23 cellular contexts compared by ENCODE assay signal in the genomic region with DNA sequence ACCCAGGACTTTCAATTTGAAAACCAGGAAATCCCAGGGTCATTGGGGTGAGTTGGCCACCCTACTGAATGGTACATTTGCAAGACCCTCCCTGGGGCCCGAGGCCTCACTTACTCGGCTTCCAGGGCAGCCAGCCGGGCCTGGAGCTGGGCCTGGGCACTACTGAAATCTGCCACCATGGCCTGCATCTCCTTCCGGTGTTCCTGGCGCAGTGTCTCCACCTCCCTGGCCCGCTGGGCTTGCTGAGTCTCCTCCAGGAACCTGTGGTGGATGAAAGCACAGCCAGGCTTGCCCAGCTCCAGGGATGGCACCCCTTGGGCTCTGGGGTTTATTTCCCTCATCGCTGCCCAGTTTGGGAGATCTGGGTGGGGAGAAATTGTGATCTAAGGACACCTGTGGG. TPM values are rescaled to one million over a fixed set of nuclear protein-coding genes. Genes with fewer than 3 reads are reported as not detected.
A peak's percentile ranks its signal among the peaks of the same experiment; 100 is the strongest.
DNase-seq lines count a peak whose midpoint lies in the region; ATAC-seq, FAIRE-seq and TF ChIP-seq lines count a peak whose summit lies in the region.
"Had no signal": no experiment of that assay in that cellular context is flagged by ENCODE, and none has a peak within 500 bp of the region (broad histone marks: within the 10 kb centered on the region; RNA-seq: fewer than 3 reads in every experiment).

No MANE protein-coding gene starts in this region.

- TF ChIP-seq EP300 in HepG2 (IDR thresholded peaks at IDR 0.05; ENCODE audit: low read depth in 2 of 2, low read length in 2 of 2) (no peak), HepG2 (CRISPR knock-in tag; IDR thresholded peaks at IDR 0.05; ENCODE audit: borderline replicate concordance) (no peak)

- H3K4me3 ChIP-seq in HepG2 (replicated peaks in 1 of 3; ENCODE audit: insufficient read depth in 1 of 3, low read depth in 2 of 3, low read length in 3 of 3) (no peak overlapping the region), right lobe of liver (no peak overlapping the region), neural progenitor cell (no peak overlapping the region), uterus (no peak overlapping the region)
- H3K4me3 ChIP-seq: BLaER1 had no signal

- 93% methylated on average over 7 of the region's 7 CpGs for WGBS in HepG2 (ENCODE audit: low lambda C conversion rate)
- WGBS in right lobe of liver (ENCODE audit: insufficient coverage, low coverage, low lambda C conversion rate, missing lambda C conversion rate) = no CpG with 5 or more reads among the region's 7 CpGs

- H3K9ac ChIP-seq in HepG2 (ENCODE audit: insufficient read depth, low read depth, low read length) = no peak overlapping the region
- H3K9ac ChIP-seq in neural progenitor cell = no peak overlapping the region
- H3K9ac ChIP-seq: BLaER1 had no signal

- POLR2A ChIA-PET in HepG2 (lab: Yijun Ruan, JAX) = no interaction called here

- H3K4me2 ChIP-seq in HepG2 (ENCODE audit: low read depth, low read length) (no peak overlapping the region), neural progenitor cell (no peak overlapping the region)
- H3K4me2 ChIP-seq: BLaER1 had no signal

- H3K79me2 ChIP-seq in HepG2 (ENCODE audit: insufficient read depth, low read length) = no peaks in the 10 kb centered on the region
- H3K79me2 ChIP-seq in neural progenitor cell (ENCODE audit: low read depth) = no peaks in the 10 kb centered on the region

- H2AFZ ChIP-seq in HepG2 (ENCODE audit: low read length) (no peak overlapping the region), neural progenitor cell (replicated peaks) (no peak overlapping the region)

- H4K20me1 ChIP-seq in HepG2 (ENCODE audit: insufficient read depth, low read length) (no peaks in the 10 kb centered on the region), neural progenitor cell (ENCODE audit: low read depth) (peaks cover 4% of the 10 kb centered on the region)

- H3K36me3 ChIP-seq in HepG2 (replicated peaks in 1 of 2; ENCODE audit: control insufficient read depth in 1 of 2, insufficient read depth in 2 of 2, low read length in 2 of 2) = peaks cover 0 to 11% of the 10 kb centered on the region in 2 experiments; a peak in 3 of 5 replicates
- H3K36me3 ChIP-seq in right lobe of liver = peaks cover 0 to 5% (median 3%) of the 10 kb centered on the region in 4 donors
- H3K36me3 ChIP-seq in neural progenitor cell = peaks cover 6% of the 10 kb centered on the region
- no peaks in the 10 kb centered on the region for H3K36me3 ChIP-seq in uterus

- no peak for ATAC-seq in activated T-cell treated with anti-CD3 and anti-CD28 coated beads, Interleukin-2, amount 50 U/mL, for 72 hours (replicated peaks in 1 of 2)
- ATAC-seq in HepG2 (no peak), right lobe of liver (no peak), GM21528 (IDR thresholded peaks at IDR 0.05; ENCODE audit: low FRiP score, unreplicated experiment) (no peak)
- ATAC-seq: CD8-positive, alpha-beta T cell had no signal

- peaks cover 9% of the 10 kb centered on the region; the same call in 1 of the 2 replicates for H3K4me1 ChIP-seq in HepG2 (ENCODE audit: insufficient read depth, low read length)
- H3K4me1 ChIP-seq in right lobe of liver = no peaks in the 10 kb centered on the region
- no peaks in the 10 kb centered on the region for H3K4me1 ChIP-seq in neural progenitor cell
- no peaks in the 10 kb centered on the region for H3K4me1 ChIP-seq in uterus
- H3K4me1 ChIP-seq: Caco-2 had no signal

- TF ChIP-seq CTCF in HepG2 (CRISPR knock-in tag; IDR thresholded peaks at IDR 0.05) (no peak), right lobe of liver (IDR thresholded peaks at IDR 0.05) (no peak), neural progenitor cell (IDR thresholded peaks at IDR 0.05) (no peak), uterus (IDR thresholded peaks at IDR 0.05) (no peak)

- no TSS peak for BruUV-seq in HepG2 (replicated peaks; lab: Mats Ljungman, UMichigan)

- in situ Hi-C loops in HepG2 (cut with HindIII; ENCODE audit: extremely low pct_ligation_motif_present, low pct_unique_long_range_greater_than_20kb) = loop anchor here (5.0 kb wide), 1 partner anchor 82 kb away; no protein-coding TSS in a partner anchor

- H3K4me1 Mint-ChIP-seq in activated T-cell treated with anti-CD3 and anti-CD28 coated beads, Interleukin-2, amount 50 U/mL, for 24 hours (ENCODE audit: low read depth) = no peaks in the 10 kb centered on the region
- H3K4me1 Mint-ChIP-seq in activated T-cell treated with anti-CD3 and anti-CD28 coated beads, Interleukin-2, amount 50 U/mL, for 72 hours (ENCODE audit: low read depth) = no peaks in the 10 kb centered on the region
- H3K4me1 Mint-ChIP-seq in neural progenitor cell = no peaks in the 10 kb centered on the region
- H3K4me1 Mint-ChIP-seq: B cell had no signal

- peak overlapping the region; percentile 61 for H3K27ac Mint-ChIP-seq in activated T-cell treated with anti-CD3 and anti-CD28 coated beads, Interleukin-2, amount 50 U/mL, for 24 hours
- H3K27ac Mint-ChIP-seq in activated T-cell treated with anti-CD3 and anti-CD28 coated beads, Interleukin-2, amount 50 U/mL, for 72 hours = no peak overlapping the region
- H3K27ac Mint-ChIP-seq in neural progenitor cell = peak overlapping the region; percentile 42
- H3K27ac Mint-ChIP-seq: B cell; CD8-positive, alpha-beta T cell had no signal

- H3K36me3 Mint-ChIP-seq in activated T-cell treated with anti-CD3 and anti-CD28 coated beads, Interleukin-2, amount 50 U/mL, for 24 hours (ENCODE audit: low read depth) = peaks cover 71% of the 10 kb centered on the region
- H3K36me3 Mint-ChIP-seq in activated T-cell treated with anti-CD3 and anti-CD28 coated beads, Interleukin-2, amount 50 U/mL, for 72 hours (ENCODE audit: insufficient read depth in 2 of 2) = peaks cover 2% of the 10 kb centered on the region in 2 donors
- H3K36me3 Mint-ChIP-seq in neural progenitor cell = peaks cover 21% of the 10 kb centered on the region

- no peak overlapping the region for H3K27ac ChIP-seq in HepG2 (ENCODE audit: extremely low read length, insufficient read depth, low read length)
- H3K27ac ChIP-seq in right lobe of liver = no peak overlapping the region
- no peak overlapping the region for H3K27ac ChIP-seq in neural progenitor cell
- H3K27ac ChIP-seq in uterus = no peak overlapping the region
- H3K27ac ChIP-seq: 22Rv1, BLaER1, C4-2B had no signal

- no peak overlapping the region for H3K4me3 Mint-ChIP-seq in activated T-cell treated with anti-CD3 and anti-CD28 coated beads, Interleukin-2, amount 50 U/mL, for 24 hours
- H3K4me3 Mint-ChIP-seq in activated T-cell treated with anti-CD3 and anti-CD28 coated beads, Interleukin-2, amount 50 U/mL, for 72 hours = no peak overlapping the region
- no peak overlapping the region for H3K4me3 Mint-ChIP-seq in neural progenitor cell
- H3K4me3 Mint-ChIP-seq: B cell; CD4-positive, CD25-positive, alpha-beta regulatory T cell; CD8-positive, alpha-beta T cell had no signal

- TF ChIP-seq POLR2A in HepG2 (IDR thresholded peaks at IDR 0.05; ENCODE audit: insufficient read depth in 1 of 2, low read depth in 2 of 2, low read length in 2 of 2) (no peak), right lobe of liver (IDR thresholded peaks at IDR 0.05) (no peak), uterus (IDR thresholded peaks at IDR 0.05) (no peak)

- H3K27me3 ChIP-seq in HepG2 (ENCODE audit: control insufficient read depth in 1 of 2, insufficient read depth in 2 of 2, low read length in 2 of 2) = no peaks in the 10 kb centered on the region
- no peaks in the 10 kb centered on the region for H3K27me3 ChIP-seq in right lobe of liver
- no peaks in the 10 kb centered on the region for H3K27me3 ChIP-seq in neural progenitor cell
- no peaks in the 10 kb centered on the region for H3K27me3 ChIP-seq in uterus
- H3K27me3 ChIP-seq: BLaER1 had no signal

- no peaks in the 10 kb centered on the region for H3K27me3 Mint-ChIP-seq in activated T-cell treated with anti-CD3 and anti-CD28 coated beads, Interleukin-2, amount 50 U/mL, for 24 hours
- H3K27me3 Mint-ChIP-seq in activated T-cell treated with anti-CD3 and anti-CD28 coated beads, Interleukin-2, amount 50 U/mL, for 72 hours (ENCODE audit: low read depth) = no peaks in the 10 kb centered on the region
- no peaks in the 10 kb centered on the region for H3K27me3 Mint-ChIP-seq in neural progenitor cell (ENCODE audit: insufficient read depth, low read depth)
- H3K27me3 Mint-ChIP-seq: B cell; CD4-positive, CD25-positive, alpha-beta regulatory T cell had no signal

- H3F3A ChIP-seq in neural progenitor cell (ENCODE audit: low read depth) = peaks cover 23% of the 10 kb centered on the region

- intact Hi-C loops in HepG2 (cut with micrococcal nuclease; ENCODE audit: unreplicated experiment) (loop anchor here (10.0 kb wide), 1 partner anchor 124 kb away; a partner anchor contains a TSS), right lobe of liver (cut with DNase I) (loop anchor here (10.0 kb wide), 1 partner anchor 94 kb away; no protein-coding TSS in a partner anchor), uterus (cut with DNase I; ENCODE audit: low total_unique reads) (loop anchor here (10.0 kb wide), 1 partner anchor 84 kb away; no protein-coding TSS in a partner anchor)

- H3K9me3 ChIP-seq in HepG2 (ENCODE audit: low read length) (no peaks in the 10 kb centered on the region), right lobe of liver (no peaks in the 10 kb centered on the region), neural progenitor cell (ENCODE audit: low read depth) (no peaks in the 10 kb centered on the region), uterus (no peaks in the 10 kb centered on the region)
- H3K9me3 ChIP-seq: Caco-2 had no signal

- no peak for TF ChIP-seq RAD21 in HepG2 (CRISPR knock-in tag; IDR thresholded peaks at IDR 0.05)

- DNase-seq in activated T-cell treated with anti-CD3 and anti-CD28 coated beads, Interleukin-2, amount 50 U/mL, for 24 hours = no peak
- DNase-seq in activated T-cell treated with anti-CD3 and anti-CD28 coated beads, Interleukin-2, amount 50 U/mL, for 72 hours = no peak
- DNase-seq in HepG2 (ENCODE audit: low spot score) = no peak
- DNase-seq in right lobe of liver = no peak
- DNase-seq in neural progenitor cell (ENCODE audit: low spot score) = no peak
- DNase-seq in stimulated activated CD8-positive, alpha-beta memory T cell treated with anti-CD3 and anti-CD28 coated beads, Interleukin-4, amount 100 ng/mL, for 48 hours = peak; percentile 6
- DNase-seq in uterus = no peak
- DNase-seq: Caco-2; CD4-positive, CD25-positive, alpha-beta regulatory T cell; CD8-positive, alpha-beta T cell; DMS153; DND-41; GOT3; H7; HCEC 1CT had no signal

- CTCF ChIA-PET in HepG2 (lab: Yijun Ruan, JAX; ENCODE audit: low intra/inter-chr PET ratio, low total read pairs) = no interaction called here

- H3K9me3 Mint-ChIP-seq in activated T-cell treated with anti-CD3 and anti-CD28 coated beads, Interleukin-2, amount 50 U/mL, for 24 hours = no peaks in the 10 kb centered on the region
- H3K9me3 Mint-ChIP-seq in activated T-cell treated with anti-CD3 and anti-CD28 coated beads, Interleukin-2, amount 50 U/mL, for 72 hours = no peaks in the 10 kb centered on the region
- peaks cover 14% of the 10 kb centered on the region for H3K9me3 Mint-ChIP-seq in neural progenitor cell
- H3K9me3 Mint-ChIP-seq: CD4-positive, CD25-positive, alpha-beta regulatory T cell; CD8-positive, alpha-beta T cell had no signal

- no peak for FAIRE-seq in HepG2 (lab: Jason Lieb, UNC)
- FAIRE-seq: A204.1, G401.6, GM12892 had no signal

RNA-seq across cellular contexts. Expression of a gene that starts 24.7 kb away (rescaled TPM):
- total RNA-seq in activated T-cell treated with anti-CD3 and anti-CD28 coated beads, Interleukin-2, amount 50 U/mL, for 72 hours = 10 to 100 TPM; 38.6 to 44.5 TPM
- total RNA-seq in HepG2 (2016; rRNA removed; fragmentation: Illumina TruSeq; extraction: Trizol) = 65.7 and 96.5 TPM in 2 replicates
- 21.4 and 22.2 TPM in 2 replicates for total RNA-seq in HepG2 (2016; cell fraction: cytosol; rRNA removed; fragmentation: Illumina TruSeq; extraction: Trizol; ENCODE audit: low read depth)
- total RNA-seq in HepG2 (2016; cell fraction: insoluble cytoplasmic fraction; rRNA removed; fragmentation: Illumina TruSeq; extraction: Trizol) = 71.1 and 96.7 TPM in 2 replicates
- total RNA-seq in HepG2 (2016; cell fraction: membrane; rRNA removed; fragmentation: Illumina TruSeq; extraction: Trizol) = 29.2 and 38.3 TPM in 2 replicates
- total RNA-seq in HepG2 (2016; cell fraction: nucleus; rRNA removed; fragmentation: Illumina TruSeq; extraction: Trizol) = 32.7 and 37.6 TPM in 2 replicates
- polyA plus RNA-seq in HepG2 (2011; rRNA removed) = 41.3 and 42.8 TPM in 2 replicates
- polyA plus RNA-seq in HepG2 (2011; cell fraction: cytosol; rRNA removed) = 10.0 and 12.5 TPM in 2 replicates
- 11.8 and 17.0 TPM in 2 replicates for polyA plus RNA-seq in HepG2 (2011; cell fraction: nucleus; rRNA removed)
- 52.1 and 53.1 TPM in 2 replicates for polyA plus RNA-seq in HepG2 (2012)
- polyA plus RNA-seq in HepG2 (2016; cell fraction: cytosol; fragmentation: Illumina TruSeq; extraction: Trizol; ENCODE audit: low read depth) = 23.2 and 23.3 TPM in 2 replicates
- 120 and 122 TPM in 2 replicates for polyA plus RNA-seq in HepG2 (2016; cell fraction: insoluble cytoplasmic fraction; fragmentation: Illumina TruSeq; extraction: Trizol; ENCODE audit: low read depth)
- 29.7 and 44.8 TPM in 2 replicates for polyA plus RNA-seq in HepG2 (2016; cell fraction: membrane; fragmentation: Illumina TruSeq; extraction: Trizol; ENCODE audit: low read depth)
- polyA plus RNA-seq in HepG2 (2016; cell fraction: nucleus; fragmentation: Illumina TruSeq; extraction: Trizol; ENCODE audit: insufficient read depth, low read depth) = 33.6 and 40.5 TPM in 2 replicates
- polyA minus RNA-seq in HepG2 (2011; rRNA and poly(A)+ RNA removed; ENCODE audit: low replicate concordance) = 14.1 and 27.0 TPM in 2 replicates
- polyA minus RNA-seq in HepG2 (2011; cell fraction: cytosol; rRNA and poly(A)+ RNA removed) = 42.5 and 48.0 TPM in 2 replicates
- polyA minus RNA-seq in HepG2 (2011; cell fraction: nucleus; rRNA and poly(A)+ RNA removed) = 39.9 and 41.6 TPM in 2 replicates
- 10 to 100 TPM in 4 of 6 experiments, 1 to 10 TPM in 2; 3.8 to 18.6 (median 15.3) TPM for total RNA-seq in right lobe of liver
- 38.6 and 45.8 TPM in 2 replicates for total RNA-seq in neural progenitor cell (ENCODE audit: low replicate concordance)
- total RNA-seq in uterus = 10 to 100 TPM; 22.0 to 64.9 (median 28.7) TPM
